Comparison of ENCODE assay signal across 8 cellular contexts in genomic region chr10:45000138-45000763, GRCh38. TPM values are rescaled to one million over a fixed set of nuclear protein-coding genes. Genes with fewer than 3 reads are reported as not detected.
DNase-seq lines count a peak whose midpoint lies in the region; TF ChIP-seq lines count a peak whose summit lies in the region.

No MANE protein-coding gene starts in this region.

- no peaks in the 10 kb centered on the region for H3K79me2 ChIP-seq in parathyroid adenoma

- H2AFZ ChIP-seq in parathyroid adenoma: peak overlapping the region; percentile 82

- peak overlapping the region; percentile 93 for H3K4me3 ChIP-seq in WERI-Rb-1 (ENCODE audit: low read depth, low read length)
- H3K4me3 ChIP-seq in fibroblast of villous mesenchyme (ENCODE audit: low read depth, low read length): peak overlapping the region; percentile 72
- peak overlapping the region; percentile 64 for H3K4me3 ChIP-seq in parathyroid adenoma (ENCODE audit: low read depth, low read length)

- peaks cover 30% of the 10 kb centered on the region for H3K9me3 Mint-ChIP-seq in activated T-cell treated with anti-CD3 and anti-CD28 coated beads, Interleukin-2, amount 50 U/mL, for 24 hours

- no peak overlapping the region for H3K9ac ChIP-seq in parathyroid adenoma

- H3K27ac ChIP-seq in WERI-Rb-1 (peak overlapping the region; percentile 97), parathyroid adenoma (peak overlapping the region; percentile 78)

- peaks cover 29% of the 10 kb centered on the region for H3K36me3 ChIP-seq in WERI-Rb-1
- H3K36me3 ChIP-seq in parathyroid adenoma (ENCODE audit: control insufficient read depth, insufficient read depth, low read length): no peaks in the 10 kb centered on the region

- H3K4me1 ChIP-seq in parathyroid adenoma: no peaks in the 10 kb centered on the region

- TF ChIP-seq CTCF in WERI-Rb-1 (IDR thresholded peaks at IDR 0.05; ENCODE audit: low read depth, low read length) (no peak), fibroblast of villous mesenchyme (IDR thresholded peaks at IDR 0.05; ENCODE audit: insufficient read depth, low read depth, low read length) (no peak), parathyroid adenoma (IDR thresholded peaks at IDR 0.05) (no peak)

- H3K4me3 Mint-ChIP-seq in activated T-cell treated with anti-CD3 and anti-CD28 coated beads, Interleukin-2, amount 50 U/mL, for 24 hours: peak overlapping the region; percentile 77

- peak overlapping the region; percentile 78 for H3K4me2 ChIP-seq in parathyroid adenoma (ENCODE audit: low read length)

- DNase-seq in activated T-cell treated with anti-CD3 and anti-CD28 coated beads, Interleukin-2, amount 50 U/mL, for 24 hours: no peak
- no peak for DNase-seq in activated T-cell treated with anti-CD3 and anti-CD28 coated beads for 4 hours
- DNase-seq in WERI-Rb-1: no peak
- DNase-seq in fibroblast of villous mesenchyme (ENCODE audit: low read depth): peak; percentile 74
- DNase-seq in Ammon's horn (ENCODE audit: low spot score): no peak
- no peak for DNase-seq in NCI-H1417 (lab: John Stamatoyannopoulos, UW)
- no peak for DNase-seq in HUDEP-2 (lab: John Stamatoyannopoulos, UW; ENCODE audit: unreplicated experiment in 76 of 76)

- H3K4me1 Mint-ChIP-seq in activated T-cell treated with anti-CD3 and anti-CD28 coated beads, Interleukin-2, amount 50 U/mL, for 24 hours (ENCODE audit: low read depth): peaks cover 44% of the 10 kb centered on the region

- peaks cover 49% of the 10 kb centered on the region for H3K36me3 Mint-ChIP-seq in activated T-cell treated with anti-CD3 and anti-CD28 coated beads, Interleukin-2, amount 50 U/mL, for 24 hours (ENCODE audit: low read depth)

- H3K27ac Mint-ChIP-seq in activated T-cell treated with anti-CD3 and anti-CD28 coated beads, Interleukin-2, amount 50 U/mL, for 24 hours: peak overlapping the region; percentile 95

- H3K27me3 Mint-ChIP-seq in activated T-cell treated with anti-CD3 and anti-CD28 coated beads, Interleukin-2, amount 50 U/mL, for 24 hours: no peaks in the 10 kb centered on the region

- H3K9me3 ChIP-seq in WERI-Rb-1 (ENCODE audit: severe bottlenecking) (no peaks in the 10 kb centered on the region), parathyroid adenoma (ENCODE audit: control insufficient read depth, low read length) (no peaks in the 10 kb centered on the region)

- H3K27me3 ChIP-seq in WERI-Rb-1 (ENCODE audit: insufficient read depth, low read depth, severe bottlenecking) (no peaks in the 10 kb centered on the region), parathyroid adenoma (ENCODE audit: control insufficient read depth, insufficient read depth, low read length) (no peaks in the 10 kb centered on the region)

RNA-seq across cellular contexts. Expression of gene ZNF22, which starts 0.5 kb away (rescaled TPM):
- total RNA-seq in fibroblast of villous mesenchyme: 14.8 and 21.2 TPM in 2 replicates

RNA-seq across cellular contexts. Expression of gene DEPP1, which starts 21.6 kb away (rescaled TPM):
- 17.1 and 29.8 TPM in 2 replicates for total RNA-seq in fibroblast of villous mesenchyme

RNA-seq across cellular contexts. Expression of gene RASSF4, which starts 40.6 kb away (rescaled TPM):
- total RNA-seq in fibroblast of villous mesenchyme: 6.0 and 6.8 TPM in 2 replicates
